Comparison of ENCODE assay signal across 13 cellular contexts in the genomic region with DNA sequence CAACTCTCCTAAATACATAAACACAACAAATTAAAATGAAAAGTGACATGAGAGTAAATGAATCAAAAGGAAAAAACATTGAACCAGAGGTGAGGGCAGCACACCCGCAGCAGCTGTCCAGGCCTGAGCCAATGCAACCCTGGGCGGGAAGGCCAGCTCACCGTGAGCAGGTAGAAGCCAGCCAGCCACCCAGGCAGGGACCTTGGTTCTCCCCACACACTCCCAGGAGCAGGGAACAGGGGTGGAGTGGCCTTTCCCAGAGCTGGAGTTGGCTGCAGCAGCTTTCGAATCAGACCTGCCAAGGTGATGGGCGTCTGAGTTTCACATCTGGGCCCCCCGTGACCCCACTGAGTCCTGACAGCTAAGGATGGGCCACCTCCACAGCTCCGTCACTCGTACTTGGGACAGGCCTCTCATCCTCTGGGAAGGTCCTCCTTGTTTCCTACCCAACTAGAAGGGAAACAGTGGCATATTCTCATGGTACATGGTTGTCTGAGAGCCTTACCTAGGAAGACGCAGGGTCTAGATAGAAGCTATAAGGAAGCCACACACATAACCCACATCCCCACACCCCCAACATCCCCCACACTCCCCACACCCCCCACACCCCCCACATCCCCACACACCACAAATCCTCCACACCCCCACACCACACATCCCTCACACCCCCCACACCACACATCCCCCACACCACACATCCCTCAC.
DNase-seq lines count a peak whose midpoint lies in the region; ATAC-seq and TF ChIP-seq lines count a peak whose summit lies in the region.
"Had no signal": no experiment of that assay in that cellular context is flagged by ENCODE, and none has a peak within 500 bp of the region (broad histone marks: within the 10 kb centered on the region; RNA-seq: fewer than 3 reads in every experiment).

No MANE protein-coding gene starts in this region.

- ATAC-seq in activated CD8-positive, alpha-beta memory T cell treated with anti-CD3 and anti-CD28 coated beads, Interleukin-2, amount 10 ng/mL, durations not matched to agents 7 days and 5 days, result peak; percentile 20
- ATAC-seq in HCT116, result peak; percentile 36
- ATAC-seq: K562 had no signal

- H2AFZ ChIP-seq in HCT116 (ENCODE audit: low read depth, low read length, poor library complexity, severe bottlenecking), result no peak overlapping the region

- H3K36me3 ChIP-seq in HCT116 (ENCODE audit: control insufficient read depth in 1 of 2, insufficient read depth in 2 of 2, low read length in 2 of 2) (no peaks in the 10 kb centered on the region), mesendoderm (ENCODE audit: control insufficient read depth, insufficient read depth, low read length) (no peaks in the 10 kb centered on the region), spleen (peaks cover 0 to 21% (median 0%) of the 10 kb centered on the region in 6 donors)

- H3K79me2 ChIP-seq in HCT116 (ENCODE audit: insufficient read depth, low read length), result no peaks in the 10 kb centered on the region
- no peaks in the 10 kb centered on the region for H3K79me2 ChIP-seq in mesendoderm (ENCODE audit: control insufficient read depth, insufficient read depth, low read length)

- no CpG with 5 or more reads among the region's 9 CpGs for WGBS in mesendoderm (ENCODE audit: extremely low coverage, insufficient coverage, low lambda C conversion rate)
- 84 to 94% (median 89%) methylated on average over 9 of the region's 9 CpGs for WGBS in spleen, 5 donors

- H3K9me3 ChIP-seq in HCT116 (ENCODE audit: control insufficient read depth in 1 of 2, insufficient read depth in 1 of 2, low read depth in 1 of 2, low read length in 2 of 2) (no peaks in the 10 kb centered on the region), spleen (no peaks in the 10 kb centered on the region)
- H3K9me3 ChIP-seq: BLaER1 treated with 17β-estradiol and CSF1 and Interleukin-3, amounts not matched to agents 10 nM and 100 nM had no signal

- no peak overlapping the region for H3K18ac ChIP-seq in mesendoderm (ENCODE audit: low read length)

- no peaks in the 10 kb centered on the region for H3K9me2 ChIP-seq in HCT116 (ENCODE audit: insufficient read depth)

- H3K27me3 Mint-ChIP-seq in activated CD8-positive, alpha-beta memory T cell treated with anti-CD3 and anti-CD28 coated beads, Interleukin-2, amount 10 ng/mL, durations not matched to agents 7 days and 5 days, result peaks cover 3% of the 10 kb centered on the region
- H3K27me3 Mint-ChIP-seq in chondrocyte (ENCODE audit: low read depth) (no peaks in the 10 kb centered on the region), nephron progenitor cell (ENCODE audit: low read depth, poor library complexity) (peaks cover 8% of the 10 kb centered on the region)

- H3K4me1 ChIP-seq in HCT116 (ENCODE audit: control insufficient read depth in 1 of 2, insufficient read depth in 2 of 2, low read length in 2 of 2) (no peaks in the 10 kb centered on the region), mesendoderm (ENCODE audit: control insufficient read depth, low read depth, low read length) (no peaks in the 10 kb centered on the region), spleen (no peaks in the 10 kb centered on the region)

- intact Hi-C loops in HCT116 (cut with micrococcal nuclease) (no loop called here), spleen (cut with DNase I; ENCODE audit: low total_unique reads) (no loop called here)

- no peak overlapping the region for H3K27ac ChIP-seq in HCT116 (ENCODE audit: low read depth, low read length)
- H3K27ac ChIP-seq in mesendoderm (ENCODE audit: low read depth, low read length), result no peak overlapping the region
- H3K27ac ChIP-seq in spleen, result no peak overlapping the region

- DNase-seq in activated CD8-positive, alpha-beta memory T cell treated with anti-CD3 and anti-CD28 coated beads, Interleukin-2, amount 10 ng/mL, durations not matched to agents 7 days and 5 days, result no peak
- no peak for DNase-seq in activated CD8-positive, alpha-beta memory T cell treated with anti-CD3 and anti-CD28 coated beads, Interleukin-2, amount 50 U/mL, for 48 hours
- no peak for DNase-seq in HCT116 (ENCODE audit: low read depth, low spot score)
- no peak for DNase-seq in chondrocyte (ENCODE audit: low spot score)
- no peak for DNase-seq in nephron progenitor cell
- DNase-seq in mesendoderm, result no peak
- DNase-seq in activated T-cell treated with anti-CD3 and anti-CD28 coated beads, Interleukin-2, amount 50 U/mL, for 1 hour, result no peak
- no peak for DNase-seq in spleen
- DNase-seq: GDM1, NCI-H1092 treated with DMSO at 0.1 percent for 48 hours, SIG-M5 had no signal

- TF ChIP-seq RAD21 in HCT116 (IDR thresholded peaks at IDR 0.05; ENCODE audit: low read depth), result no peak

- no peaks in the 10 kb centered on the region for H3K36me3 Mint-ChIP-seq in activated CD8-positive, alpha-beta memory T cell treated with anti-CD3 and anti-CD28 coated beads, Interleukin-2, amount 10 ng/mL, durations not matched to agents 7 days and 5 days
- H3K36me3 Mint-ChIP-seq in chondrocyte (ENCODE audit: low read depth) (peaks cover 22% of the 10 kb centered on the region), nephron progenitor cell (ENCODE audit: low read depth) (peaks cover 18% of the 10 kb centered on the region)

- H4K8ac ChIP-seq in mesendoderm (ENCODE audit: low read depth, low read length), result no peak overlapping the region

- H4K20me1 ChIP-seq in HCT116 (ENCODE audit: insufficient read depth), result no peaks in the 10 kb centered on the region
- H4K20me1 ChIP-seq: BLaER1 treated with 17β-estradiol and CSF1 and Interleukin-3, amounts not matched to agents 10 nM and 100 nM had no signal

- H2BK5ac ChIP-seq in mesendoderm (ENCODE audit: low read length), result no peak overlapping the region

- H3K27ac Mint-ChIP-seq in activated CD8-positive, alpha-beta memory T cell treated with anti-CD3 and anti-CD28 coated beads, Interleukin-2, amount 10 ng/mL, durations not matched to agents 7 days and 5 days, result no peak overlapping the region
- H3K27ac Mint-ChIP-seq in chondrocyte (ENCODE audit: unreplicated experiment) (peak overlapping the region; percentile 41), nephron progenitor cell (peak overlapping the region; percentile 66)

- RAD21 ChIA-PET in HCT116 (lab: Charles Lee; ENCODE audit: low non-redundant PET in 1 of 2, low total read pairs in 2 of 2, uncharacterized antibody in 2 of 2, unreplicated experiment in 2 of 2), result no interaction called here

- no peaks in the 10 kb centered on the region for H3K4me1 Mint-ChIP-seq in activated CD8-positive, alpha-beta memory T cell treated with anti-CD3 and anti-CD28 coated beads, Interleukin-2, amount 10 ng/mL, durations not matched to agents 7 days and 5 days
- H3K4me1 Mint-ChIP-seq in chondrocyte (ENCODE audit: low read depth), result peaks cover 14% of the 10 kb centered on the region
- peaks cover 53% of the 10 kb centered on the region for H3K4me1 Mint-ChIP-seq in nephron progenitor cell

- no peak overlapping the region for H3K4me2 ChIP-seq in HCT116 (ENCODE audit: low read length)
- H3K4me2 ChIP-seq in mesendoderm (ENCODE audit: low read length), result no peak overlapping the region
- H3K4me2 ChIP-seq: BLaER1 treated with 17β-estradiol and CSF1 and Interleukin-3, amounts not matched to agents 10 nM and 100 nM had no signal

- no peak overlapping the region for H3K23ac ChIP-seq in mesendoderm (ENCODE audit: low read length)

- no peak overlapping the region for H4K5ac ChIP-seq in mesendoderm (ENCODE audit: low read length)

- no peak overlapping the region for H2AK5ac ChIP-seq in mesendoderm (ENCODE audit: low read length)

- POLR2A ChIA-PET in HCT116 (lab: Charles Lee), result no interaction called here

- H2BK120ac ChIP-seq in mesendoderm (ENCODE audit: low read depth, low read length), result no peak overlapping the region

- no TSS peak for BruUV-seq in HCT116 (replicated peaks; lab: Mats Ljungman, UMichigan)

- H3K9ac ChIP-seq in HCT116 (ENCODE audit: low read length) (no peak overlapping the region), mesendoderm (ENCODE audit: low read length) (no peak overlapping the region)
- H3K9ac ChIP-seq: BLaER1 treated with 17β-estradiol and CSF1 and Interleukin-3, amounts not matched to agents 10 nM and 100 nM had no signal

- H3K4me3 ChIP-seq in HCT116 (replicated peaks in 1 of 2; ENCODE audit: low read depth in 1 of 2, low read length in 2 of 2) (no peak overlapping the region), mesendoderm (ENCODE audit: low read length) (no peak overlapping the region), spleen (no peak overlapping the region)
- H3K4me3 ChIP-seq: BLaER1 treated with 17β-estradiol and CSF1 and Interleukin-3, amounts not matched to agents 10 nM and 100 nM; K562 had no signal

- H2BK15ac ChIP-seq in mesendoderm (replicated peaks; ENCODE audit: low read depth), result no peak overlapping the region

- H3K79me1 ChIP-seq in mesendoderm (ENCODE audit: low read length), result no peaks in the 10 kb centered on the region

- TF ChIP-seq CTCF in HCT116 (IDR thresholded peaks at IDR 0.05 in 2 of 3, conservative IDR thresholded peaks at IDR 0.05 in 1 of 3; ENCODE audit: borderline replicate concordance in 1 of 3, insufficient read depth in 1 of 3, low read depth in 2 of 3, low read length in 2 of 3), result no peak
- no peak for TF ChIP-seq CTCF in chondrocyte (IDR thresholded peaks at IDR 0.05)
- no peak for TF ChIP-seq CTCF in nephron progenitor cell (IDR thresholded peaks at IDR 0.05)
- TF ChIP-seq CTCF in spleen (IDR thresholded peaks at IDR 0.05 in 8 of 11, conservative IDR thresholded peaks at IDR 0.05 in 3 of 11), result no peak

- H3K27me3 ChIP-seq in HCT116 (ENCODE audit: insufficient read depth, low read length) (no peaks in the 10 kb centered on the region), mesendoderm (ENCODE audit: insufficient read depth, low read length, poor library complexity) (no peaks in the 10 kb centered on the region), spleen (replicated peaks in 1 of 7) (no peaks in the 10 kb centered on the region)
- H3K27me3 ChIP-seq: BLaER1 treated with 17β-estradiol and CSF1 and Interleukin-3, amounts not matched to agents 10 nM and 100 nM had no signal

- no peak overlapping the region for H3K56ac ChIP-seq in mesendoderm (ENCODE audit: low read length)

- no peak overlapping the region for H3K4ac ChIP-seq in mesendoderm (ENCODE audit: low read depth, low read length)

- TF ChIP-seq POLR2A in HCT116 (IDR thresholded peaks at IDR 0.05; ENCODE audit: borderline replicate concordance, extremely low read depth, insufficient read depth, insufficient read length) (no peak), spleen (IDR thresholded peaks at IDR 0.05) (no peak)

- H3K4me3 Mint-ChIP-seq in activated CD8-positive, alpha-beta memory T cell treated with anti-CD3 and anti-CD28 coated beads, Interleukin-2, amount 10 ng/mL, durations not matched to agents 7 days and 5 days, result no peak overlapping the region
- H3K4me3 Mint-ChIP-seq in chondrocyte (ENCODE audit: unreplicated experiment) (no peak overlapping the region), nephron progenitor cell (no peak overlapping the region)

- H3K9me3 Mint-ChIP-seq in activated CD8-positive, alpha-beta memory T cell treated with anti-CD3 and anti-CD28 coated beads, Interleukin-2, amount 10 ng/mL, durations not matched to agents 7 days and 5 days (ENCODE audit: low read depth), result no peaks in the 10 kb centered on the region
- no peaks in the 10 kb centered on the region for H3K9me3 Mint-ChIP-seq in chondrocyte (ENCODE audit: low read depth)
- H3K9me3 Mint-ChIP-seq in nephron progenitor cell, result peaks cover 9% of the 10 kb centered on the region

- CTCF ChIA-PET in activated CD8-positive, alpha-beta memory T cell treated with anti-CD3 and anti-CD28 coated beads, Interleukin-2, amount 10 ng/mL, durations not matched to agents 7 days and 5 days (lab: Charles Lee), result no interaction called here
- CTCF ChIA-PET in HCT116 (lab: Charles Lee), result no interaction called here
